ENCODE assay signal across 8 cellular contexts in genomic region chr1:22373252-22373651, GRCh38.
"Had no signal": no experiment of that assay in that cellular context is flagged by ENCODE, and none has a peak within 500 bp of the region (broad histone marks: within the 10 kb centered on the region; RNA-seq: fewer than 3 reads in every experiment).

No MANE protein-coding gene starts in this region.

- FAIRE-seq: H1, H54, HTR-8/SVneo had no signal

- H2AFZ ChIP-seq: GM23248 had no signal

- H3K9ac ChIP-seq: GM23248 had no signal

- H3K4me3 ChIP-seq: GM23248 had no signal

- DNase-seq: GM23248, H9, HCEC 1CT, HFFc6, KBM-7 had no signal

- H3K27ac ChIP-seq: GM23248 had no signal
